9 cellular contexts compared by ENCODE assay signal in the genomic region with DNA sequence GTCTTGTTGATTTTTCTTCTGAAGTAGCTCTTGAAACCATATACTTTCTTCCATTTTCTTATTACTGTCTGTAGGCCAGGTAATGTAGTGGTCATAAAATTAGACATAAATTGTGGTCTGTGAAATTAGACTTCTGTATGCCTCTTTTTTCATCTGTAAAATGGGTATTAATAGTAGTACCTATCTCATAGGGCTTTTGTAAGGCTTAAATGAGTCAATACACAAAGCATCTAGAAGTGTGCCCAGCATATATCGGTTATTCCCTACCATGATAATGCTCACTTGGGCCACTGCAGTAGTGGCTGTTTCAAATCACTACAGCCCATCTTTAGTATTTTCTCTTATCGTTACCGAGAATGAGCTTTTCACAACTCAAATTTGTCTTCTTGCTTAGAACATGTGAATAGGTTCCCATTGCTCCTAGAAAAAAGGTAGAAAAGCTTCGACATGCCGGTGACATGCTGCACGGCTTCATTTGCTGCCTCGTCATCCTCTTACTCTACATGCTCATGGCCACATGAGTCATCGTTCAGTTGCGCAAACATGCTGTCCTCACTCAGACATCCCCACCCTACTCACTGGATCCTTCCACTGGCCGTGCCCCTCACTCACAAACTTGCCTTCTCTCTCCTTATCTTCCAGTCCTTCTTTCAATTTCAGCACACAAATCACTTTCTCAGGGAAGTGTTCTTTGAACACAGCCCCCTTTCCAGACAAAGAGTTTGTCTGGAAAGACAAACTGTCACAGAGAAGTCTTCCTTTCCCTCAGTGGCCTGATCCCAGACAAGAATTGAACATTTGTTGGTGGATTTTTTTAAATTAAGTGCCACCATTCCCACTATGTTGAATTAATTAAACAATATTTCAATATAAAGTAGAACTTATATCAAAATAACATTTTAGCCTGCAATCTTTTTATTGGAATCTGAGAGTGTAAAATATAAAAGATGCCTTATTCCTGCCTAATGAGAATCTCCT. TPM values are rescaled to one million over a fixed set of nuclear protein-coding genes. Genes with fewer than 3 reads are reported as not detected.
DNase-seq lines count a peak whose midpoint lies in the region; ATAC-seq and TF ChIP-seq lines count a peak whose summit lies in the region.
"Had no signal": no experiment of that assay in that cellular context is flagged by ENCODE, and none has a peak within 500 bp of the region (broad histone marks: within the 10 kb centered on the region; RNA-seq: fewer than 3 reads in every experiment).

No MANE protein-coding gene starts in this region.

- H3K79me2 ChIP-seq in OCI-LY7 (ENCODE audit: insufficient read depth, low read depth, low read length), result no peaks in the 10 kb centered on the region

- H3K4me1 ChIP-seq in adipocyte (ENCODE audit: control insufficient read depth, insufficient read depth, low read length) (peaks cover 14% of the 10 kb centered on the region), OCI-LY7 (ENCODE audit: insufficient read depth, low read length, poor library complexity, severe bottlenecking) (no peaks in the 10 kb centered on the region)

- H3K9ac ChIP-seq in adipocyte (ENCODE audit: low read length), result peak overlapping the region; percentile 6

- POLR2A ChIA-PET in OCI-LY7 (lab: Charles Lee), result interaction anchor here (1.0 to 1.8 kb wide), 2 partner anchors 14 to 352 kb away, joined by 4 to 6 read pairs; no protein-coding TSS in a partner anchor

- intact Hi-C loops in OCI-LY7 (cut with micrococcal nuclease; ENCODE audit: unreplicated experiment), result loop anchor here (1.0 to 5.0 kb wide), 3 partner anchors 191 to 432 kb away; no protein-coding TSS in a partner anchor

- CTCF ChIA-PET in OCI-LY7 (lab: Charles Lee; ENCODE audit: unreplicated experiment), result interaction anchor here (0.9 to 1.4 kb wide), 2 partner anchors 352 to 353 kb away, joined by 3 read pairs; no protein-coding TSS in a partner anchor

- H4K20me1 ChIP-seq in OCI-LY7 (ENCODE audit: insufficient read depth, low read length), result no peaks in the 10 kb centered on the region

- ATAC-seq in left lobe of liver, result peak; percentile 54

- H3K27me3 ChIP-seq in adipocyte (replicated peaks; ENCODE audit: control insufficient read depth, insufficient read depth, low read length), result no peaks in the 10 kb centered on the region

- H3K9me2 ChIP-seq in OCI-LY7 (ENCODE audit: insufficient read depth, low read length), result no peaks in the 10 kb centered on the region

- H3K36me3 ChIP-seq in adipocyte (ENCODE audit: control insufficient read depth, insufficient read depth, low read length, severe bottlenecking) (no peaks in the 10 kb centered on the region), OCI-LY7 (ENCODE audit: insufficient read depth, low read length) (no peaks in the 10 kb centered on the region)

- no peaks in the 10 kb centered on the region for H3K9me3 ChIP-seq in adipocyte (ENCODE audit: control insufficient read depth, low read length)
- no peaks in the 10 kb centered on the region for H3K9me3 ChIP-seq in OCI-LY7 (ENCODE audit: low read length)

- no peak overlapping the region for H3K4me2 ChIP-seq in OCI-LY7 (ENCODE audit: low read length)

- peak; percentile 8 for DNase-seq in stimulated activated CD4-positive, alpha-beta T cell treated with anti-CD3 and anti-CD28 coated beads, Interleukin-1b, Interleukin-23, amount 100 ng/mL, for 48 hours
- DNase-seq in stimulated activated CD4-positive, alpha-beta T cell treated with anti-CD3 and anti-CD28 coated beads, Interleukin-4, amount 100 ng/mL, for 4 hours, result no peak
- DNase-seq in adipocyte (ENCODE audit: low read depth) (peak; percentile 74), left lobe of liver (ENCODE audit: low spot score) (peak; percentile 56), OCI-LY7 (ENCODE audit: low spot score) (no peak), NCI-H2171 treated with DMSO at 0.1 percent for 48 hours (lab: John Stamatoyannopoulos, UW) (no peak), kidney glomerular epithelial cell (lab: John Stamatoyannopoulos, UW) (no peak), NCI-H1436 treated with DMSO at 0.1 percent for 48 hours (lab: John Stamatoyannopoulos, UW) (no peak)

- H3K27ac ChIP-seq in OCI-LY7 (ENCODE audit: low read depth, low read length, poor library complexity, severe bottlenecking), result no peak overlapping the region

- H3K4me3 ChIP-seq in adipocyte (ENCODE audit: low read length), result no peak overlapping the region
- H3K4me3 ChIP-seq in OCI-LY7 (ENCODE audit: low read depth, low read length, poor library complexity, severe bottlenecking), result no peak overlapping the region

- no peak for TF ChIP-seq CTCF in OCI-LY7 (conservative IDR thresholded peaks at IDR 0.05; ENCODE audit: low read length)

- no peak overlapping the region for H2AFZ ChIP-seq in OCI-LY7 (ENCODE audit: low read length)

- no TSS peak for BruUV-seq in OCI-LY7 (replicated peaks; lab: Mats Ljungman, UMichigan)

RNA-seq across cellular contexts. Expression of gene ERVFRD-1, which starts 32.2 kb away (rescaled TPM):
- total RNA-seq in left lobe of liver (0.08 TPM), OCI-LY7 (2022) (not detected in 2 replicates)
- not detected in 2 replicates for total RNA-seq in OCI-LY7 (2014; rRNA removed; shearing (Covaris generic))
- total RNA-seq: skeletal muscle tissue had no signal

RNA-seq across cellular contexts. Expression of gene SMIM13, which starts 50.0 kb away (rescaled TPM):
- 5.9 TPM for total RNA-seq in left lobe of liver
- total RNA-seq in OCI-LY7 (2014; rRNA removed; shearing (Covaris generic)), result 13.9 and 16.4 TPM in 2 replicates
- total RNA-seq in OCI-LY7 (2022), result 19.0 and 19.5 TPM in 2 replicates

Comparison
In these comparisons a context has a peak if more than half of its experiments do, and no peak if none do; other contexts are left out.
1. DNase-seq: peak in stimulated activated CD4-positive, alpha-beta T cell treated with anti-CD3 and anti-CD28 coated beads, Interleukin-1b, Interleukin-23, amount 100 ng/mL, for 48 hours (single experiment), adipocyte (single experiment) and left lobe of liver (single experiment); none in stimulated activated CD4-positive, alpha-beta T cell treated with anti-CD3 and anti-CD28 coated beads, Interleukin-4, amount 100 ng/mL, for 4 hours (0 of 2), OCI-LY7 (single experiment), NCI-H2171 treated with DMSO at 0.1 percent for 48 hours (single experiment), kidney glomerular epithelial cell (single experiment) and NCI-H1436 treated with DMSO at 0.1 percent for 48 hours (single experiment).